8 cellular contexts compared by ENCODE assay signal in the genomic region with DNA sequence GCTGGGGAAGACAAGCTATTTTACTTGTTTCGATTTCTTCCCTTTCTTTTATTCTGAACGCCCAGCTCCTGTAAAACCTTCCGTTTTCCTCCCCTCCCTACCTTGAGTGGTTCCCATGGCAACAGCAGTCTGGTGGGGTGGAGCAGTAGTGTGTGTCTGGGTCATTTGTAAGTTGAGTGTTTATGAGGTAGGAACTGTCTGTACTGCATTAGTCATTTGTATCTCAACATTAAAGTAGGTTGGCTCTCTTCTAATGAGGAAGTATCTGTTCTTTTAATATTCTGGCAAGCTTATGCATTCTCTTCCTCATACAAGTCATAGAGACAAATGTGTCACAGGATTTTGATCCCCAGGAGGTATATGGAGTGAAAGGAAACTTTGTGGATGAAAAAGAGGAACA.
A peak's percentile ranks its signal among the peaks of the same experiment; 100 is the strongest.
DNase-seq lines count a peak whose midpoint lies in the region; ATAC-seq and TF ChIP-seq lines count a peak whose summit lies in the region.
"Had no signal": no experiment of that assay in that cellular context is flagged by ENCODE, and none has a peak within 500 bp of the region (broad histone marks: within the 10 kb centered on the region; RNA-seq: fewer than 3 reads in every experiment).

No MANE protein-coding gene starts in this region.

- peaks cover 4% of the 10 kb centered on the region for H3K4me1 Mint-ChIP-seq in endodermal cell

- no peak for TF ChIP-seq CTCF in OCI-LY1 (IDR thresholded peaks at IDR 0.05; ENCODE audit: low read length)
- no peak for TF ChIP-seq CTCF in endodermal cell (conservative IDR thresholded peaks at IDR 0.05)

- H3K27ac Mint-ChIP-seq in endodermal cell, result no peak overlapping the region

- H3K4me3 Mint-ChIP-seq in endodermal cell, result no peak overlapping the region

- H3K4me3 ChIP-seq in OCI-LY1 (ENCODE audit: low read depth, low read length, poor library complexity, severe bottlenecking), result peak overlapping the region; percentile 39
- no peak overlapping the region for H3K4me3 ChIP-seq in endodermal cell (ENCODE audit: low read length)
- H3K4me3 ChIP-seq: SJCRH30 had no signal

- no peaks in the 10 kb centered on the region for H3K9me2 ChIP-seq in OCI-LY1 (ENCODE audit: low read depth, low read length)

- H3K36me3 ChIP-seq in OCI-LY1 (ENCODE audit: insufficient read depth, low read length), result no peaks in the 10 kb centered on the region
- no peaks in the 10 kb centered on the region for H3K36me3 ChIP-seq in endodermal cell (ENCODE audit: control insufficient read depth, insufficient read depth, low read length)
- H3K36me3 ChIP-seq: SJCRH30 had no signal

- WGBS in endodermal cell (ENCODE audit: insufficient coverage in 1 of 2, insufficient read length in 1 of 2), 2 experiments, result 77% methylated on average over 3 of the region's 3 CpGs; no CpG with 5 or more reads in 1 of the 2 experiments

- H3K4me2 ChIP-seq in OCI-LY1 (ENCODE audit: low read length), result peak overlapping the region; percentile 56

- no peaks in the 10 kb centered on the region for H3K9me3 Mint-ChIP-seq in endodermal cell

- no peaks in the 10 kb centered on the region for H3F3A ChIP-seq in OCI-LY1 (ENCODE audit: insufficient read depth, low read length)

- no peaks in the 10 kb centered on the region for H4K20me1 ChIP-seq in OCI-LY1 (ENCODE audit: insufficient read depth, low read length)

- H3K36me3 Mint-ChIP-seq in endodermal cell (ENCODE audit: low read depth), result no peaks in the 10 kb centered on the region

- H3K79me2 ChIP-seq in OCI-LY1 (ENCODE audit: insufficient read depth, low read length), result no peaks in the 10 kb centered on the region

- no peak overlapping the region; the same call in 1 of the 2 replicates for H3K9ac ChIP-seq in OCI-LY1 (ENCODE audit: low read length)
- H3K9ac ChIP-seq in endodermal cell (ENCODE audit: extremely low read depth, low read length, poor library complexity, severe bottlenecking), result no peak overlapping the region

- DNase-seq in HK-2 (ENCODE audit: unreplicated experiment), result peak; percentile 10
- DNase-seq in putamen (ENCODE audit: low spot score), result peak; percentile 58
- DNase-seq in endodermal cell, result no peak

- H2AFZ ChIP-seq in OCI-LY1 (ENCODE audit: low read length), result peak overlapping the region; percentile 6; the same call in 1 of the 2 replicates

- H3K27me3 Mint-ChIP-seq in endodermal cell (ENCODE audit: insufficient read depth), result no peaks in the 10 kb centered on the region

- H3K4me1 ChIP-seq in OCI-LY1 (ENCODE audit: insufficient read depth, low read length, severe bottlenecking) (peaks cover 15% of the 10 kb centered on the region), endodermal cell (ENCODE audit: control insufficient read depth, insufficient read depth, low read length) (no peaks in the 10 kb centered on the region)
- H3K4me1 ChIP-seq: SJCRH30 had no signal

- H3K27me3 ChIP-seq in OCI-LY1 (ENCODE audit: insufficient read depth, low read length) (no peaks in the 10 kb centered on the region), endodermal cell (ENCODE audit: control insufficient read depth, insufficient read depth, low read length, poor library complexity, severe bottlenecking) (no peaks in the 10 kb centered on the region)
- H3K27me3 ChIP-seq: SJCRH30 had no signal

- H3K27ac ChIP-seq in OCI-LY1 (ENCODE audit: low read depth, low read length, poor library complexity, severe bottlenecking) (peak overlapping the region; percentile 54), endodermal cell (ENCODE audit: low read depth, low read length) (no peak overlapping the region)
- H3K27ac ChIP-seq: SJCRH30 had no signal

- H3K9me3 ChIP-seq in OCI-LY1 (ENCODE audit: low read length), result no peaks in the 10 kb centered on the region
- no peaks in the 10 kb centered on the region for H3K9me3 ChIP-seq in endodermal cell (ENCODE audit: control insufficient read depth, low read length)
- H3K9me3 ChIP-seq: SJCRH30 had no signal

- ATAC-seq in GM18519 (IDR thresholded peaks at IDR 0.05; ENCODE audit: low FRiP score, unreplicated experiment) (peak; percentile 90), esophagus mucosa (peak; percentile 98), GM18873 (IDR thresholded peaks at IDR 0.05; ENCODE audit: low FRiP score, unreplicated experiment) (no peak)
